10 cellular contexts compared by ENCODE assay signal in the genomic region with DNA sequence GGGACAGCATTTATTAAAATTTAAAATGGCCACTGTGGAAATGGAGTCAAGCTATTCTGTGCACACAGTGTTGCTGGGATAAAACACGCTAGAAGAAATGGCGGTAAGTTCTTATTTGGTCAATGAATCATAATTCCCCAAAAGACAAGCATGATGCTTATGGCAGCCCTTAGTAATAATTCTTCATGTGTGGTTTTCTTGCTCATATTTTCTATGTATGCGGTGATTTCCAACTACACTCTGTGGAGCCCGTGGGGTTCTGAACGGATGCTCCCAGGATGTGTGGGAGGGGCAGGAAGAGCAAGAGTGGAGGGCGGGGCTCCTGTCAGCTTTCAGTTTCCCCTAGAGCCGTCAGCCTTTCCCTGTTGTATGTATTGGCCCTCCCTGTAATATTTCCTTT.
DNase-seq lines count a peak whose midpoint lies in the region; ATAC-seq and TF ChIP-seq lines count a peak whose summit lies in the region.
"Had no signal": no experiment of that assay in that cellular context is flagged by ENCODE, and none has a peak within 500 bp of the region (broad histone marks: within the 10 kb centered on the region; RNA-seq: fewer than 3 reads in every experiment).

No MANE protein-coding gene starts in this region.

- H4K20me1 ChIP-seq in PC-3 (ENCODE audit: low read length), result no peaks in the 10 kb centered on the region

- POLR2A ChIA-PET in PC-3 (lab: Charles Lee; ENCODE audit: unreplicated experiment), result no interaction called here

- no TSS peak for BruUV-seq in PC-3 (replicated peaks; lab: Mats Ljungman, UMichigan)

- TF ChIP-seq CTCF in GM20000 (IDR thresholded peaks at IDR 0.05; ENCODE audit: extremely low read depth, missing control alignments), result no peak
- no peak for TF ChIP-seq CTCF in PC-3 (conservative IDR thresholded peaks at IDR 0.05; ENCODE audit: low read depth, low read length)
- TF ChIP-seq CTCF in tibial artery (IDR thresholded peaks at IDR 0.05), result no peak

- peaks cover 9 to 22% of the 10 kb centered on the region in 2 donors for H3K4me1 Mint-ChIP-seq in natural killer cell treated with Interleukin-12 subunit alpha and Interleukin-12 subunit beta and Interleukin-15 and Interleukin-18, amount 100 ng/mL, for 72 hours (ENCODE audit: low read depth in 2 of 2)

- H3K9me3 ChIP-seq in PC-3 (ENCODE audit: low read length) (no peaks in the 10 kb centered on the region), tibial artery (no peaks in the 10 kb centered on the region)
- H3K9me3 ChIP-seq: thyroid gland had no signal

- H3K27ac ChIP-seq in PC-3 (ENCODE audit: low read length) (no peak overlapping the region), tibial artery (no peak overlapping the region)
- H3K27ac ChIP-seq: 22Rv1, thyroid gland had no signal

- ATAC-seq in activated CD4-positive, CD25-positive, alpha-beta regulatory T cell treated with anti-CD3 and anti-CD28 coated beads, Interleukin-2, amount 50 U/mL, for 24 hours, result peak; percentile 38 to 52
- ATAC-seq in PC-3 (no peak; the same call in 1 of the 2 replicates), HG02571 (IDR thresholded peaks at IDR 0.05; ENCODE audit: unreplicated experiment) (no peak)
- ATAC-seq in natural killer cell treated with Interleukin-12 subunit alpha and Interleukin-12 subunit beta and Interleukin-15 and Interleukin-18, amount 100 ng/mL, for 72 hours, result peak in 1 of 2 donors; percentile 87

- no peaks in the 10 kb centered on the region for H3K36me3 Mint-ChIP-seq in natural killer cell treated with Interleukin-12 subunit alpha and Interleukin-12 subunit beta and Interleukin-15 and Interleukin-18, amount 100 ng/mL, for 72 hours

- H3K4me2 ChIP-seq in PC-3 (ENCODE audit: low read length), result 0 out of 2 replicates have a peak overlapping the region, but pooled peaks have one; percentile 2

- peaks cover 0 to 3% of the 10 kb centered on the region in 2 donors for H3K27me3 Mint-ChIP-seq in natural killer cell treated with Interleukin-12 subunit alpha and Interleukin-12 subunit beta and Interleukin-15 and Interleukin-18, amount 100 ng/mL, for 72 hours

- H3K9ac ChIP-seq in PC-3 (ENCODE audit: low read length), result no peak overlapping the region

- H3K27ac Mint-ChIP-seq in natural killer cell treated with Interleukin-12 subunit alpha and Interleukin-12 subunit beta and Interleukin-15 and Interleukin-18, amount 100 ng/mL, for 72 hours, result peak overlapping the region in 1 of 2 donors; percentile 66

- CTCF ChIA-PET in PC-3 (lab: Charles Lee), result interaction anchor here (0.5 to 1.5 kb wide), 3 partner anchors 300 to 437 kb away, joined by 3 to 29 read pairs (median 5); no protein-coding TSS in a partner anchor

- H3K79me2 ChIP-seq in PC-3 (ENCODE audit: low read length), result no peaks in the 10 kb centered on the region

- H3K9me3 Mint-ChIP-seq in natural killer cell treated with Interleukin-12 subunit alpha and Interleukin-12 subunit beta and Interleukin-15 and Interleukin-18, amount 100 ng/mL, for 72 hours, result no peaks in the 10 kb centered on the region

- no peak for DNase-seq in activated CD4-positive, CD25-positive, alpha-beta regulatory T cell (lab: John Stamatoyannopoulos, UW)
- DNase-seq in GM20000 (ENCODE audit: low spot score) (peak; percentile 22), PC-3 (no peak), tibial artery (no peak), OCI-M1 (lab: John Stamatoyannopoulos, UW) (no peak)
- DNase-seq in natural killer cell treated with Interleukin-12 subunit alpha and Interleukin-12 subunit beta and Interleukin-15 and Interleukin-18, amount 100 ng/mL, for 72 hours (ENCODE audit: low spot score), result no peak
- DNase-seq: thyroid gland had no signal

- H3K4me1 ChIP-seq in PC-3 (ENCODE audit: insufficient read depth, low read length), result no peaks in the 10 kb centered on the region
- peaks cover 0 to 31% (median 19%) of the 10 kb centered on the region in 4 donors for H3K4me1 ChIP-seq in tibial artery

- H2AFZ ChIP-seq in PC-3 (ENCODE audit: low read length), result peak overlapping the region; percentile 22; the same call in 1 of the 2 replicates

- H3K36me3 ChIP-seq in PC-3 (ENCODE audit: low read depth, low read length), result no peaks in the 10 kb centered on the region
- no peaks in the 10 kb centered on the region for H3K36me3 ChIP-seq in tibial artery
- H3K36me3 ChIP-seq: thyroid gland had no signal

- intact Hi-C loops in PC-3 (cut with micrococcal nuclease), result loop anchor here (2.0 to 5.0 kb wide), 4 partner anchors 43 to 546 kb away; no protein-coding TSS in a partner anchor
- intact Hi-C loops in tibial artery (cut with DNase I; ENCODE audit: low total_unique reads), result loop anchor here (2.0 kb wide), 1 partner anchor 419 kb away; no protein-coding TSS in a partner anchor

- H3K9me2 ChIP-seq in PC-3 (replicated peaks; ENCODE audit: low read length), result no peaks in the 10 kb centered on the region

- H3K27me3 ChIP-seq in PC-3 (ENCODE audit: low read length) (no peaks in the 10 kb centered on the region), tibial artery (no peaks in the 10 kb centered on the region)
- H3K27me3 ChIP-seq: thyroid gland had no signal

- no peak overlapping the region; the same call in 1 of the 2 replicates for H3K4me3 ChIP-seq in PC-3 (ENCODE audit: low read length)
- H3K4me3 ChIP-seq in tibial artery, result no peak overlapping the region
- H3K4me3 ChIP-seq: thyroid gland had no signal

- H3K4me3 Mint-ChIP-seq in natural killer cell treated with Interleukin-12 subunit alpha and Interleukin-12 subunit beta and Interleukin-15 and Interleukin-18, amount 100 ng/mL, for 72 hours, result peak overlapping the region; percentile 72

- no peaks in the 10 kb centered on the region for H3F3A ChIP-seq in PC-3 (ENCODE audit: low read length, unreplicated experiment)

Comparison
In these comparisons a context has a peak if more than half of its experiments do, and no peak if none do; other contexts are left out.
1. ATAC-seq: peak in activated CD4-positive, CD25-positive, alpha-beta regulatory T cell treated with anti-CD3 and anti-CD28 coated beads, Interleukin-2, amount 50 U/mL, for 24 hours (2 of 2); none in PC-3 (single experiment) and HG02571 (single experiment).